In genomic region chr9:134175808-134176598, GRCh38 we compare ENCODE assay signal across 16 cellular contexts. TPM values are rescaled to one million over a fixed set of nuclear protein-coding genes. Genes with fewer than 3 reads are reported as not detected.
DNase-seq lines count a peak whose midpoint lies in the region; ATAC-seq lines count a peak whose summit lies in the region.
"Had no signal": no experiment of that assay in that cellular context is flagged by ENCODE, and none has a peak within 500 bp of the region (broad histone marks: within the 10 kb centered on the region; RNA-seq: fewer than 3 reads in every experiment).

No MANE protein-coding gene starts in this region.

- H3K36me3 ChIP-seq in mesendoderm (ENCODE audit: control insufficient read depth, insufficient read depth, low read length) (no peaks in the 10 kb centered on the region), aorta (ENCODE audit: control insufficient read depth in 1 of 2, insufficient read depth in 2 of 2, low read length in 1 of 2) (no peaks in the 10 kb centered on the region)
- H3K36me3 ChIP-seq: colonic mucosa, left lung had no signal

- H2BK120ac ChIP-seq in mesendoderm (ENCODE audit: low read depth, low read length) = no peak overlapping the region

- H2BK5ac ChIP-seq in mesendoderm (ENCODE audit: low read length) = no peak overlapping the region

- H3K79me2 ChIP-seq in mesendoderm (ENCODE audit: control insufficient read depth, insufficient read depth, low read length) = no peaks in the 10 kb centered on the region

- H3K27ac Mint-ChIP-seq in activated naive CD4-positive, alpha-beta T cell treated with anti-CD3 and anti-CD28 coated beads, Interleukin-2, amount 50 U/mL, for 24 hours = peak overlapping the region; percentile 17
- H3K27ac Mint-ChIP-seq in activated naive CD4-positive, alpha-beta T cell treated with anti-CD3 and anti-CD28 coated beads, Interleukin-2, amount 10 ng/mL, durations not matched to agents 7 days and 5 days = no peak overlapping the region

- no peak for ATAC-seq in aorta (ENCODE audit: low FRiP score)
- ATAC-seq in activated T-cell treated with anti-CD3 and anti-CD28 coated beads, Interleukin-2, amount 50 U/mL, for 4 hours = no peak

- CTCF ChIA-PET in activated naive CD4-positive, alpha-beta T cell treated with anti-CD3 and anti-CD28 coated beads, Interleukin-2, amount 10 ng/mL, durations not matched to agents 7 days and 5 days (lab: Charles Lee) = no interaction called here

- no peaks in the 10 kb centered on the region for H3K9me3 ChIP-seq in aorta (ENCODE audit: control insufficient read depth, low read length)
- H3K9me3 ChIP-seq: colonic mucosa, left lung had no signal

- H3K4me1 Mint-ChIP-seq in activated naive CD4-positive, alpha-beta T cell treated with anti-CD3 and anti-CD28 coated beads, Interleukin-2, amount 50 U/mL, for 24 hours = peaks cover 3% of the 10 kb centered on the region
- peaks cover 17% of the 10 kb centered on the region for H3K4me1 Mint-ChIP-seq in activated naive CD4-positive, alpha-beta T cell treated with anti-CD3 and anti-CD28 coated beads, Interleukin-2, amount 10 ng/mL, durations not matched to agents 7 days and 5 days
- H3K4me1 Mint-ChIP-seq in activated T-cell treated with anti-CD3 and anti-CD28 coated beads, Interleukin-2, amount 50 U/mL, for 4 hours (ENCODE audit: low read depth) = peaks cover 5% of the 10 kb centered on the region

- H3K4me3 Mint-ChIP-seq in activated naive CD4-positive, alpha-beta T cell treated with anti-CD3 and anti-CD28 coated beads, Interleukin-2, amount 50 U/mL, for 24 hours = no peak overlapping the region
- no peak overlapping the region for H3K4me3 Mint-ChIP-seq in activated naive CD4-positive, alpha-beta T cell treated with anti-CD3 and anti-CD28 coated beads, Interleukin-2, amount 10 ng/mL, durations not matched to agents 7 days and 5 days
- H3K4me3 Mint-ChIP-seq in activated T-cell treated with anti-CD3 and anti-CD28 coated beads, Interleukin-2, amount 50 U/mL, for 4 hours = no peak overlapping the region

- H3K4me3 ChIP-seq in mesendoderm (ENCODE audit: low read length) (no peak overlapping the region), aorta (ENCODE audit: low read length in 2 of 2) (no peak overlapping the region)
- H3K4me3 ChIP-seq: colonic mucosa, left lung had no signal

- no peak overlapping the region for H4K8ac ChIP-seq in mesendoderm (ENCODE audit: low read depth, low read length)

- no peak overlapping the region for H3K27ac ChIP-seq in mesendoderm (ENCODE audit: low read depth, low read length)
- H3K27ac ChIP-seq in aorta (ENCODE audit: low read depth in 1 of 2, low read length in 2 of 2) = no peak overlapping the region
- H3K27ac ChIP-seq: 22Rv1, colonic mucosa, left lung had no signal

- DNase-seq in activated naive CD4-positive, alpha-beta T cell treated with anti-CD3 and anti-CD28 coated beads, Interleukin-2, amount 10 ng/mL, durations not matched to agents 7 days and 5 days = no peak
- DNase-seq in dermis blood vessel endothelial cell (peak; percentile 27), mesendoderm (no peak), aorta (peak; percentile 36 to 62), amniotic stem cell (lab: John Stamatoyannopoulos, UW) (no peak)
- no peak for DNase-seq in activated effector memory CD4-positive, alpha-beta T cell treated with anti-CD3 and anti-CD28 coated beads, Interleukin-2, amount 50 U/mL, for 16 hours
- no peak for DNase-seq in activated T-cell treated with anti-CD3 and anti-CD28 coated beads, Interleukin-2, amount 50 U/mL, for 4 hours
- DNase-seq: activated naive CD4-positive, alpha-beta T cell treated with anti-CD3 and anti-CD28 coated beads, Interleukin-2, amount 50 U/mL, for 16 hours; KG1; NCI-H2171 treated with DMSO at 0.1 percent for 48 hours had no signal

- H3K4me2 ChIP-seq in mesendoderm (ENCODE audit: low read length) = no peak overlapping the region

- no peak overlapping the region for H3K23ac ChIP-seq in mesendoderm (ENCODE audit: low read length)

- no peaks in the 10 kb centered on the region for H3K9me3 Mint-ChIP-seq in activated naive CD4-positive, alpha-beta T cell treated with anti-CD3 and anti-CD28 coated beads, Interleukin-2, amount 50 U/mL, for 24 hours
- H3K9me3 Mint-ChIP-seq in activated naive CD4-positive, alpha-beta T cell treated with anti-CD3 and anti-CD28 coated beads, Interleukin-2, amount 10 ng/mL, durations not matched to agents 7 days and 5 days = no peaks in the 10 kb centered on the region
- no peaks in the 10 kb centered on the region for H3K9me3 Mint-ChIP-seq in activated T-cell treated with anti-CD3 and anti-CD28 coated beads, Interleukin-2, amount 50 U/mL, for 4 hours

- no peaks in the 10 kb centered on the region for H3K79me1 ChIP-seq in mesendoderm (ENCODE audit: low read length)

- no peaks in the 10 kb centered on the region for H3K27me3 ChIP-seq in mesendoderm (ENCODE audit: insufficient read depth, low read length, poor library complexity)
- H3K27me3 ChIP-seq in aorta (ENCODE audit: control insufficient read depth in 1 of 2, insufficient read depth in 2 of 2, low read length in 1 of 2) = no peaks in the 10 kb centered on the region

- H4K5ac ChIP-seq in mesendoderm (ENCODE audit: low read length) = no peak overlapping the region

- WGBS in mesendoderm (ENCODE audit: extremely low coverage, insufficient coverage, low lambda C conversion rate) = no CpG with 5 or more reads among the region's 35 CpGs
- 29 to 35% methylated on average over 35 of the region's 35 CpGs for WGBS in aorta, 2 donors

- H3K36me3 Mint-ChIP-seq in activated naive CD4-positive, alpha-beta T cell treated with anti-CD3 and anti-CD28 coated beads, Interleukin-2, amount 50 U/mL, for 24 hours = no peaks in the 10 kb centered on the region
- no peaks in the 10 kb centered on the region for H3K36me3 Mint-ChIP-seq in activated naive CD4-positive, alpha-beta T cell treated with anti-CD3 and anti-CD28 coated beads, Interleukin-2, amount 10 ng/mL, durations not matched to agents 7 days and 5 days
- H3K36me3 Mint-ChIP-seq in activated T-cell treated with anti-CD3 and anti-CD28 coated beads, Interleukin-2, amount 50 U/mL, for 4 hours (ENCODE audit: insufficient read depth) = no peaks in the 10 kb centered on the region

- H3K18ac ChIP-seq in mesendoderm (ENCODE audit: low read length) = no peak overlapping the region

- no peak overlapping the region for H2AK5ac ChIP-seq in mesendoderm (ENCODE audit: low read length)

- intact Hi-C loops in aorta (cut with DNase I) = no loop called here

- peaks cover 3% of the 10 kb centered on the region for H3K27me3 Mint-ChIP-seq in activated naive CD4-positive, alpha-beta T cell treated with anti-CD3 and anti-CD28 coated beads, Interleukin-2, amount 50 U/mL, for 24 hours
- H3K27me3 Mint-ChIP-seq in activated naive CD4-positive, alpha-beta T cell treated with anti-CD3 and anti-CD28 coated beads, Interleukin-2, amount 10 ng/mL, durations not matched to agents 7 days and 5 days = peaks cover 41% of the 10 kb centered on the region
- H3K27me3 Mint-ChIP-seq in activated T-cell treated with anti-CD3 and anti-CD28 coated beads, Interleukin-2, amount 50 U/mL, for 4 hours (ENCODE audit: low read depth) = peaks cover 11% of the 10 kb centered on the region

- H3K4me1 ChIP-seq in mesendoderm (ENCODE audit: control insufficient read depth, low read depth, low read length) (no peaks in the 10 kb centered on the region), aorta (ENCODE audit: control insufficient read depth in 1 of 2, insufficient read depth in 2 of 2, low read length in 2 of 2) (no peaks in the 10 kb centered on the region)
- H3K4me1 ChIP-seq: colonic mucosa had no signal

- no peak overlapping the region for H3K9ac ChIP-seq in mesendoderm (ENCODE audit: low read length)

- no peak overlapping the region for H2BK15ac ChIP-seq in mesendoderm (replicated peaks; ENCODE audit: low read depth)

- H3K56ac ChIP-seq in mesendoderm (ENCODE audit: low read length) = peak overlapping the region; percentile 15

- H3K4ac ChIP-seq in mesendoderm (ENCODE audit: low read depth, low read length) = no peak overlapping the region

RNA-seq across cellular contexts. Expression of gene RNU6ATAC, which starts 11.6 kb away (rescaled TPM):
- total RNA-seq in dermis blood vessel endothelial cell = not detected in 2 replicates
- polyA plus RNA-seq in mesendoderm (2013, experiment 1 of 2) = not detected
- not detected for polyA plus RNA-seq in mesendoderm (2013, experiment 2 of 2)
- total RNA-seq in aorta = 100 to 1,000 TPM; 119 to 181 TPM
- not detected for polyA plus RNA-seq in aorta
- total RNA-seq in activated T-cell treated with anti-CD3 and anti-CD28 coated beads, Interleukin-2, amount 50 U/mL, for 4 hours = 10 to 100 TPM; 35.6 to 48.6 (median 43.2) TPM
- total RNA-seq: fibroblast of villous mesenchyme, H4 had no signal

RNA-seq across cellular contexts. Expression of gene WDR5, which starts 40.1 kb away (rescaled TPM):
- total RNA-seq in dermis blood vessel endothelial cell (18.5 and 31.4 TPM in 2 replicates), aorta (10 to 100 TPM; 15.4 to 25.1 TPM)
- 50.8 TPM for polyA plus RNA-seq in mesendoderm (2013, experiment 1 of 2)
- polyA plus RNA-seq in mesendoderm (2013, experiment 2 of 2) = 52.5 TPM
- 10 to 100 TPM; 11.5 to 14.9 TPM for polyA plus RNA-seq in aorta
- total RNA-seq in activated T-cell treated with anti-CD3 and anti-CD28 coated beads, Interleukin-2, amount 50 U/mL, for 4 hours = 10 to 100 TPM; 67.7 to 84.6 (median 71.1) TPM

Comparison
In these comparisons a context has a peak if more than half of its experiments do, and no peak if none do; other contexts are left out.
1. DNase-seq: peak in dermis blood vessel endothelial cell (single experiment) and aorta (2 of 2); none in activated naive CD4-positive, alpha-beta T cell treated with anti-CD3 and anti-CD28 coated beads, Interleukin-2, amount 10 ng/mL, durations not matched to agents 7 days and 5 days (single experiment), mesendoderm (single experiment), amniotic stem cell (single experiment), activated effector memory CD4-positive, alpha-beta T cell treated with anti-CD3 and anti-CD28 coated beads, Interleukin-2, amount 50 U/mL, for 16 hours (single experiment) and activated T-cell treated with anti-CD3 and anti-CD28 coated beads, Interleukin-2, amount 50 U/mL, for 4 hours (single experiment).
2. RNA of gene RNU6ATAC, which starts 11.6 kb away (total RNA-seq): 119 to 181 TPM in aorta and 35.6 to 48.6 TPM in activated T-cell treated with anti-CD3 and anti-CD28 coated beads, Interleukin-2, amount 50 U/mL, for 4 hours; not detected in dermis blood vessel endothelial cell; every median in the first group is over 10 times any median in the second.